Comparison of ENCODE assay signal across 15 cellular contexts in genomic region chr10:84837041-84837766, GRCh38.
"Had no signal": no experiment of that assay in that cellular context is flagged by ENCODE, and none has a peak within 500 bp of the region (broad histone marks: within the 10 kb centered on the region; RNA-seq: fewer than 3 reads in every experiment).

No MANE protein-coding gene starts in this region.

- DNase-seq: activated CD4-positive, alpha-beta T cell treated with anti-CD3 and anti-CD28 coated beads for 4 hours; activated CD8-positive, alpha-beta memory T cell treated with anti-CD3 and anti-CD28 coated beads, Interleukin-2, amount 50 U/mL, for 48 hours; activated CD8-positive, alpha-beta T cell treated with anti-CD3 and anti-CD28 coated beads, Interleukin-2, amount 10 ng/mL, durations not matched to agents 7 days and 5 days; activated naive CD4-positive, alpha-beta T cell; aorta; natural killer cell; posterior cingulate gyrus; spleen; stimulated activated CD4-positive, alpha-beta T cell treated with anti-CD3 and anti-CD28 coated beads, Interleukin-1b, Interleukin-23, amount 100 ng/mL, for 48 hours; substantia nigra; T-helper 9 cell; transverse colon; WERI-Rb-1 had no signal

- ATAC-seq: activated CD8-positive, alpha-beta T cell treated with anti-CD3 and anti-CD28 coated beads, Interleukin-2, amount 10 ng/mL, durations not matched to agents 7 days and 5 days; sciatic nerve; stimulated activated memory B cell treated with anti-CD40 and anti-IgM and Interleukin-4, amounts not matched to agents 10 μg/mL and 1 μg/mL and 100 μg/mL, for 72 hours had no signal
